Comparison of ENCODE assay signal across 14 cellular contexts in genomic region chr11:8025816-8026215, GRCh38. TPM values are rescaled to one million over a fixed set of nuclear protein-coding genes. Genes with fewer than 3 reads are reported as not detected.
DNase-seq lines count a peak whose midpoint lies in the region; FAIRE-seq and TF ChIP-seq lines count a peak whose summit lies in the region.
"Had no signal": no experiment of that assay in that cellular context is flagged by ENCODE, and none has a peak within 500 bp of the region (broad histone marks: within the 10 kb centered on the region; RNA-seq: fewer than 3 reads in every experiment).

No MANE protein-coding gene starts in this region.

- TF ChIP-seq CTCF in D721Med (IDR thresholded peaks at IDR 0.05; ENCODE audit: insufficient read depth, missing control alignments) (no peak), glutamatergic neuron (IDR thresholded peaks at IDR 0.05; ENCODE audit: partially characterized antibody, unreplicated experiment) (no peak)

- H3K27ac Mint-ChIP-seq in activated T-helper 1 cell treated with anti-CD3 and anti-CD28 coated beads, Interleukin-12 subunit alpha, Interleukin-12 subunit beta, Interleukin-2, Interleukin-4 antibody, amounts not matched to agents 30 ng/mL and 10 ng/mL and 1 ng/mL, durations not matched to agents 14 hours and 24 hours and 36 hours: no peak overlapping the region
- H3K27ac Mint-ChIP-seq in glutamatergic neuron (ENCODE audit: unreplicated experiment): no peak overlapping the region
- H3K27ac Mint-ChIP-seq: activated naive CD8-positive, alpha-beta T cell; B cell; dendritic cell treated with granulocyte-macrophage colony-stimulating factor and Interleukin-4, amounts not matched to agents 40 ng/mL and 50 ng/mL, for 4 days had no signal

- DNase-seq in A172 (ENCODE audit: low spot score) (peak; percentile 79), H54 (ENCODE audit: insufficient read length, low spot score) (peak; percentile 53), SW480 (ENCODE audit: low spot score) (peak; percentile 54), fibroblast of peridontal ligament (ENCODE audit: extremely low read depth) (peak; percentile 81), D721Med (ENCODE audit: insufficient read length, low spot score) (no peak), glutamatergic neuron (no peak)
- DNase-seq in activated T-helper 1 cell treated with anti-CD3 and anti-CD28 coated beads, Interleukin-12 subunit alpha, Interleukin-12 subunit beta, Interleukin-2, Interleukin-4 antibody, amounts not matched to agents 30 ng/mL and 10 ng/mL and 1 ng/mL, durations not matched to agents 14 hours and 24 hours and 36 hours (ENCODE audit: low spot score): no peak
- DNase-seq in activated effector memory CD4-positive, alpha-beta T cell treated with Interleukin-2 at 50 U/mL for 16 hours: no peak
- DNase-seq: DMS 273 treated with DMSO at 0.1 percent for 48 hours, gastrocnemius medialis, NCI-H2029 treated with DMSO at 0.1 percent for 48 hours had no signal

- intact Hi-C loops in activated T-helper 1 cell treated with anti-CD3 and anti-CD28 coated beads, Interleukin-12 subunit alpha, Interleukin-12 subunit beta, Interleukin-2, Interleukin-4 antibody, amounts not matched to agents 30 ng/mL and 10 ng/mL and 1 ng/mL, durations not matched to agents 14 hours and 24 hours and 36 hours (cut with micrococcal nuclease): no loop called here

- no peaks in the 10 kb centered on the region for H3K36me3 Mint-ChIP-seq in activated T-helper 1 cell treated with anti-CD3 and anti-CD28 coated beads, Interleukin-12 subunit alpha, Interleukin-12 subunit beta, Interleukin-2, Interleukin-4 antibody, amounts not matched to agents 30 ng/mL and 10 ng/mL and 1 ng/mL, durations not matched to agents 14 hours and 24 hours and 36 hours (ENCODE audit: low read depth)
- no peaks in the 10 kb centered on the region for H3K36me3 Mint-ChIP-seq in glutamatergic neuron (ENCODE audit: unreplicated experiment)
- H3K36me3 Mint-ChIP-seq: activated naive CD8-positive, alpha-beta T cell had no signal

- no peak for TF ChIP-seq POLR2A in H54 (IDR thresholded peaks at IDR 0.05; ENCODE audit: low read depth, low read length)

- H3K4me3 Mint-ChIP-seq in activated T-helper 1 cell treated with anti-CD3 and anti-CD28 coated beads, Interleukin-12 subunit alpha, Interleukin-12 subunit beta, Interleukin-2, Interleukin-4 antibody, amounts not matched to agents 30 ng/mL and 10 ng/mL and 1 ng/mL, durations not matched to agents 14 hours and 24 hours and 36 hours: no peak overlapping the region
- no peak overlapping the region for H3K4me3 Mint-ChIP-seq in glutamatergic neuron (ENCODE audit: unreplicated experiment)
- H3K4me3 Mint-ChIP-seq: activated naive CD8-positive, alpha-beta T cell; B cell; dendritic cell treated with granulocyte-macrophage colony-stimulating factor and Interleukin-4, amounts not matched to agents 40 ng/mL and 50 ng/mL, for 4 days had no signal

- no peaks in the 10 kb centered on the region for H3K9me3 Mint-ChIP-seq in activated T-helper 1 cell treated with anti-CD3 and anti-CD28 coated beads, Interleukin-12 subunit alpha, Interleukin-12 subunit beta, Interleukin-2, Interleukin-4 antibody, amounts not matched to agents 30 ng/mL and 10 ng/mL and 1 ng/mL, durations not matched to agents 14 hours and 24 hours and 36 hours
- H3K9me3 Mint-ChIP-seq in glutamatergic neuron (ENCODE audit: unreplicated experiment): no peaks in the 10 kb centered on the region
- H3K9me3 Mint-ChIP-seq: dendritic cell treated with granulocyte-macrophage colony-stimulating factor and Interleukin-4, amounts not matched to agents 40 ng/mL and 50 ng/mL, for 4 days had no signal

- H3K27me3 Mint-ChIP-seq in activated T-helper 1 cell treated with anti-CD3 and anti-CD28 coated beads, Interleukin-12 subunit alpha, Interleukin-12 subunit beta, Interleukin-2, Interleukin-4 antibody, amounts not matched to agents 30 ng/mL and 10 ng/mL and 1 ng/mL, durations not matched to agents 14 hours and 24 hours and 36 hours (ENCODE audit: insufficient read depth): peaks cover 10% of the 10 kb centered on the region
- peaks cover 8% of the 10 kb centered on the region for H3K27me3 Mint-ChIP-seq in glutamatergic neuron (ENCODE audit: unreplicated experiment)

- peak; percentile 89 for FAIRE-seq in H54 (lab: Jason Lieb, UNC)
- FAIRE-seq in D721Med (lab: Jason Lieb, UNC): no peak

- H3K4me1 Mint-ChIP-seq in activated T-helper 1 cell treated with anti-CD3 and anti-CD28 coated beads, Interleukin-12 subunit alpha, Interleukin-12 subunit beta, Interleukin-2, Interleukin-4 antibody, amounts not matched to agents 30 ng/mL and 10 ng/mL and 1 ng/mL, durations not matched to agents 14 hours and 24 hours and 36 hours (ENCODE audit: low read depth): no peaks in the 10 kb centered on the region
- H3K4me1 Mint-ChIP-seq in glutamatergic neuron (ENCODE audit: low read depth, unreplicated experiment): no peaks in the 10 kb centered on the region
- H3K4me1 Mint-ChIP-seq: B cell had no signal

RNA-seq across cellular contexts. Expression of gene EIF3F, which starts 38.7 kb away (rescaled TPM):
- 293 and 302 TPM in 2 replicates for total RNA-seq in A172 (2014; rRNA removed; shearing (Covaris generic))
- total RNA-seq in activated T-helper 1 cell treated with anti-CD3 and anti-CD28 coated beads, Interleukin-12 subunit alpha, Interleukin-12 subunit beta, Interleukin-2, Interleukin-4 antibody, amounts not matched to agents 30 ng/mL and 10 ng/mL and 1 ng/mL, durations not matched to agents 14 hours and 24 hours and 36 hours: 210 and 214 TPM in 2 replicates
- total RNA-seq in glutamatergic neuron (ENCODE audit: unreplicated experiment): 217 TPM

RNA-seq across cellular contexts. Expression of gene TUB, which starts 55.2 kb away (rescaled TPM):
- total RNA-seq in A172 (2014; rRNA removed; shearing (Covaris generic)): 5.6 and 6.0 TPM in 2 replicates
- 0.24 and 0.29 TPM in 2 replicates for total RNA-seq in activated T-helper 1 cell treated with anti-CD3 and anti-CD28 coated beads, Interleukin-12 subunit alpha, Interleukin-12 subunit beta, Interleukin-2, Interleukin-4 antibody, amounts not matched to agents 30 ng/mL and 10 ng/mL and 1 ng/mL, durations not matched to agents 14 hours and 24 hours and 36 hours
- total RNA-seq in glutamatergic neuron (ENCODE audit: unreplicated experiment): 2.8 TPM

Comparison
In these comparisons a context has a peak if more than half of its experiments do, and no peak if none do; other contexts are left out.
1. DNase-seq: peak in A172 (single experiment), H54 (single experiment), SW480 (single experiment) and fibroblast of peridontal ligament (single experiment); none in activated T-helper 1 cell treated with anti-CD3 and anti-CD28 coated beads, Interleukin-12 subunit alpha, Interleukin-12 subunit beta, Interleukin-2, Interleukin-4 antibody, amounts not matched to agents 30 ng/mL and 10 ng/mL and 1 ng/mL, durations not matched to agents 14 hours and 24 hours and 36 hours (single experiment), D721Med (single experiment), glutamatergic neuron (single experiment) and activated effector memory CD4-positive, alpha-beta T cell treated with Interleukin-2 at 50 U/mL for 16 hours (single experiment).